18 cellular contexts compared by ENCODE assay signal in the genomic region with DNA sequence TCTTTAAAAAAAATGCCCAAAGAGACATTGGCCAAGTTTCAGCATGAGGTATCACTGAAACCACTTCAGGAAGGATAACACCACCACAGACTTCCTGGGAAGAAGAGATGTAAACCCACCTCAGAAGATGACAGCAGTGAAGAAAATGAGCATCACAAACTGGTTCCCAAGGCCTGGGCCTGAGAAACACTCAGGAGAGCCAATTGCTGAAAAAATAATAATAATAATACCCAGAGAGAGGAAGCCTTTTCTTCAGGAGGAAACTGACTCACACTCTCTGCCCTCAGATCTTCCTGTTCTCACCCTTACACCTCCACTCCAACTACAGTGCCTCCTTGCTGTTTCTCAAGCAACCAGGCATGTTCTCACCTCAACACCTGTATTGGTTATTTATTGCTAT.
DNase-seq lines count a peak whose midpoint lies in the region; ATAC-seq and TF ChIP-seq lines count a peak whose summit lies in the region.
"Had no signal": no experiment of that assay in that cellular context is flagged by ENCODE, and none has a peak within 500 bp of the region (broad histone marks: within the 10 kb centered on the region; RNA-seq: fewer than 3 reads in every experiment).

No MANE protein-coding gene starts in this region.

- H3K4me2 ChIP-seq in SK-N-SH, result no peak overlapping the region

- no peaks in the 10 kb centered on the region for H3K36me3 Mint-ChIP-seq in activated T-cell treated with anti-CD3 and anti-CD28 coated beads, Interleukin-2, amount 50 U/mL, for 72 hours (ENCODE audit: insufficient read depth in 2 of 2)
- H3K36me3 Mint-ChIP-seq: WTC11 had no signal

- TF ChIP-seq CTCF in neutrophil (IDR thresholded peaks at IDR 0.05) (no peak), SK-N-SH (IDR thresholded peaks at IDR 0.05) (no peak), mucosa of descending colon (IDR thresholded peaks at IDR 0.05) (no peak)

- H3K9ac ChIP-seq in SK-N-SH, result no peak overlapping the region

- DNase-seq in activated T-cell treated with anti-CD3 and anti-CD28 coated beads, Interleukin-2, amount 50 U/mL, for 72 hours, result no peak
- no peak for DNase-seq in activated T-cell treated with anti-CD3 and anti-CD28 coated beads, Interleukin-2, amount 50 U/mL, for 1 hour
- DNase-seq in NOMO-1 treated with DMSO at 0.1 percent for 48 hours (lab: John Stamatoyannopoulos, UW; ENCODE audit: unreplicated experiment), result peak; percentile 37
- peak; percentile 29 for DNase-seq in central memory CD4-positive, alpha-beta T cell
- no peak for DNase-seq in pons (ENCODE audit: low spot score)
- no peak for DNase-seq in SK-N-SH
- DNase-seq in mucosa of descending colon, result no peak
- DNase-seq: body of pancreas; effector CD8-positive, alpha-beta T cell; Karpas-422; lower lobe of right lung; NCI-H1436; stimulated activated CD4-positive, alpha-beta T cell treated with anti-CD3 and anti-CD28 coated beads, Interleukin-2, amount 100 ng/mL, for 24 hours; thyroid gland had no signal

- H3F3A ChIP-seq in SK-N-SH (replicated peaks; ENCODE audit: insufficient read depth), result no peaks in the 10 kb centered on the region

- POLR2A ChIA-PET in SK-N-SH (lab: Yijun Ruan, JAX), result no interaction called here

- TF ChIP-seq RAD21 in SK-N-SH (IDR thresholded peaks at IDR 0.05; ENCODE audit: low read length), result no peak

- H3K9me3 ChIP-seq in neutrophil (no peaks in the 10 kb centered on the region), SK-N-SH (no peaks in the 10 kb centered on the region), mucosa of descending colon (no peaks in the 10 kb centered on the region)
- H3K9me3 ChIP-seq: body of pancreas, lower lobe of right lung, right atrium auricular region, thyroid gland had no signal

- H3K27me3 ChIP-seq in neutrophil, result peaks cover 72% of the 10 kb centered on the region
- H3K27me3 ChIP-seq in SK-N-SH (ENCODE audit: insufficient read depth), result no peaks in the 10 kb centered on the region
- H3K27me3 ChIP-seq: body of pancreas, right atrium auricular region, thyroid gland had no signal

- H3K27ac Mint-ChIP-seq in activated T-cell treated with anti-CD3 and anti-CD28 coated beads, Interleukin-2, amount 50 U/mL, for 72 hours, result peak overlapping the region; percentile 1
- H3K27ac Mint-ChIP-seq: nephron, WTC11 had no signal

- TF ChIP-seq EP300 in SK-N-SH (IDR thresholded peaks at IDR 0.05; ENCODE audit: borderline replicate concordance in 1 of 2, low read depth in 1 of 2, low read length in 1 of 2), result no peak

- peak overlapping the region; percentile 63 for H3K27ac ChIP-seq in neutrophil
- no peak overlapping the region for H3K27ac ChIP-seq in SK-N-SH (ENCODE audit: low read depth in 2 of 2, low read length in 1 of 2)
- H3K27ac ChIP-seq: body of pancreas, lower lobe of right lung, right atrium auricular region, thyroid gland had no signal

- H3K36me3 ChIP-seq in neutrophil (no peaks in the 10 kb centered on the region), SK-N-SH (replicated peaks in 1 of 2; ENCODE audit: control insufficient read depth in 1 of 2, insufficient read depth in 2 of 2, low read length in 1 of 2) (no peaks in the 10 kb centered on the region), mucosa of descending colon (ENCODE audit: low read depth) (no peaks in the 10 kb centered on the region)
- H3K36me3 ChIP-seq: lower lobe of right lung, right atrium auricular region, thyroid gland had no signal

- H3K4me1 Mint-ChIP-seq in activated T-cell treated with anti-CD3 and anti-CD28 coated beads, Interleukin-2, amount 50 U/mL, for 72 hours (ENCODE audit: low read depth), result peaks cover 23% of the 10 kb centered on the region

- intact Hi-C loops in mucosa of descending colon (cut with DNase I, micrococcal nuclease), result no loop called here

- peaks cover 6 to 29% of the 10 kb centered on the region in 2 experiments for H3K4me1 ChIP-seq in neutrophil (ENCODE audit: control insufficient read depth in 1 of 2, insufficient read depth in 1 of 2, low read depth in 1 of 2, low read length in 1 of 2)
- H3K4me1 ChIP-seq in SK-N-SH (ENCODE audit: control insufficient read depth in 1 of 2, insufficient read depth in 2 of 2, low read depth in 1 of 2, low read length in 1 of 2), result peaks cover 0 to 8% of the 10 kb centered on the region in 2 experiments; a peak in 1 of 4 replicates
- no peaks in the 10 kb centered on the region for H3K4me1 ChIP-seq in mucosa of descending colon (ENCODE audit: low read depth)
- H3K4me1 ChIP-seq: body of pancreas had no signal

- peak; percentile 30 to 58 for ATAC-seq in activated T-cell treated with anti-CD3 and anti-CD28 coated beads, Interleukin-2, amount 50 U/mL, for 72 hours (replicated peaks in 1 of 2)
- no peak for ATAC-seq in mucosa of descending colon
- ATAC-seq: body of pancreas, lower lobe of right lung, WTC11 had no signal

- no peaks in the 10 kb centered on the region for H3K9me2 ChIP-seq in SK-N-SH

- peak overlapping the region in 1 of 2 donors; percentile 56 for H3K4me3 Mint-ChIP-seq in activated T-cell treated with anti-CD3 and anti-CD28 coated beads, Interleukin-2, amount 50 U/mL, for 72 hours
- H3K4me3 Mint-ChIP-seq: nephron, WTC11 had no signal

- H3K9me3 Mint-ChIP-seq in activated T-cell treated with anti-CD3 and anti-CD28 coated beads, Interleukin-2, amount 50 U/mL, for 72 hours, result no peaks in the 10 kb centered on the region
- H3K9me3 Mint-ChIP-seq: nephron had no signal

- H4K20me1 ChIP-seq in SK-N-SH (ENCODE audit: insufficient read depth), result no peaks in the 10 kb centered on the region

- H3K4me3 ChIP-seq in neutrophil (ENCODE audit: low read depth in 1 of 2, low read length in 1 of 2) (no peak overlapping the region), SK-N-SH (ENCODE audit: low read depth in 2 of 2, low read length in 1 of 2) (no peak overlapping the region), mucosa of descending colon (no peak overlapping the region)
- H3K4me3 ChIP-seq: body of pancreas, lower lobe of right lung, right atrium auricular region, thyroid gland had no signal

- no peaks in the 10 kb centered on the region for H3K27me3 Mint-ChIP-seq in activated T-cell treated with anti-CD3 and anti-CD28 coated beads, Interleukin-2, amount 50 U/mL, for 72 hours (ENCODE audit: low read depth)

- H2AFZ ChIP-seq in SK-N-SH (ENCODE audit: low read depth), result no peak overlapping the region

- H3K79me2 ChIP-seq in SK-N-SH (ENCODE audit: insufficient read depth), result no peaks in the 10 kb centered on the region

- CTCF ChIA-PET in SK-N-SH (lab: Yijun Ruan, JAX), result no interaction called here

TF ChIP-seq in SK-N-SH, 30 proteins besides CTCF, POLR2A, EP300 and RAD21 (continues in another document):
- TF ChIP-seq TCF12 (IDR thresholded peaks at IDR 0.05), result no peak
- TF ChIP-seq REST (IDR thresholded peaks at IDR 0.05; ENCODE audit: low read depth, low read length), result no peak
- no peak for TF ChIP-seq NFIC (IDR thresholded peaks at IDR 0.05; ENCODE audit: borderline replicate concordance)
- no peak for TF ChIP-seq USF2 (IDR thresholded peaks at IDR 0.05; ENCODE audit: borderline replicate concordance, low read depth, low read length)
- no peak for TF ChIP-seq MEF2A (IDR thresholded peaks at IDR 0.05; ENCODE audit: borderline replicate concordance, low read depth)
- no peak for TF ChIP-seq POLR2AphosphoS5 (IDR thresholded peaks at IDR 0.05; ENCODE audit: low read depth, low read length)
- no peak for TF ChIP-seq MXI1 (IDR thresholded peaks at IDR 0.05; ENCODE audit: low read depth, low read length)
- TF ChIP-seq, protein P1, sequence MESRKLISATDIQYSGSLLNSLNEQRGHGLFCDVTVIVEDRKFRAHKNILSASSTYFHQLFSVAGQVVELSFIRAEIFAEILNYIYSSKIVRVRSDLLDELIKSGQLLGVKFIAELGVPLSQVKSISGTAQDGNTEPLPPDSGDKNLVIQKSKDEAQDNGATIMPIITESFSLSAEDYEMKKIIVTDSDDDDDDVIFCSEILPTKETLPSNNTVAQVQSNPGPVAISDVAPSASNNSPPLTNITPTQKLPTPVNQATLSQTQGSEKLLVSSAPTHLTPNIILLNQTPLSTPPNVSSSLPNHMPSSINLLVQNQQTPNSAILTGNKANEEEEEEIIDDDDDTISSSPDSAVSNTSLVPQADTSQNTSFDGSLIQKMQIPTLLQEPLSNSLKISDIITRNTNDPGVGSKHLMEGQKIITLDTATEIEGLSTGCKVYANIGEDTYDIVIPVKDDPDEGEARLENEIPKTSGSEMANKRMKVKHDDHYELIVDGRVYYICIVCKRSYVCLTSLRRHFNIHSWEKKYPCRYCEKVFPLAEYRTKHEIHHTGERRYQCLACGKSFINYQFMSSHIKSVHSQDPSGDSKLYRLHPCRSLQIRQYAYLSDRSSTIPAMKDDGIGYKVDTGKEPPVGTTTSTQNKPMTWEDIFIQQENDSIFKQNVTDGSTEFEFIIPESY (IDR thresholded peaks at IDR 0.05; ENCODE audit: borderline replicate concordance, low read depth), result no peak

Comparison
In these comparisons a context has a peak if more than half of its experiments do, and no peak if none do; other contexts are left out.
1. DNase-seq: peak in NOMO-1 treated with DMSO at 0.1 percent for 48 hours (single experiment) and central memory CD4-positive, alpha-beta T cell (single experiment); none in activated T-cell treated with anti-CD3 and anti-CD28 coated beads, Interleukin-2, amount 50 U/mL, for 72 hours (0 of 2), activated T-cell treated with anti-CD3 and anti-CD28 coated beads, Interleukin-2, amount 50 U/mL, for 1 hour (single experiment), pons (single experiment), SK-N-SH (single experiment) and mucosa of descending colon (0 of 3).